Comparison of ENCODE assay signal across 20 cellular contexts in the genomic region with DNA sequence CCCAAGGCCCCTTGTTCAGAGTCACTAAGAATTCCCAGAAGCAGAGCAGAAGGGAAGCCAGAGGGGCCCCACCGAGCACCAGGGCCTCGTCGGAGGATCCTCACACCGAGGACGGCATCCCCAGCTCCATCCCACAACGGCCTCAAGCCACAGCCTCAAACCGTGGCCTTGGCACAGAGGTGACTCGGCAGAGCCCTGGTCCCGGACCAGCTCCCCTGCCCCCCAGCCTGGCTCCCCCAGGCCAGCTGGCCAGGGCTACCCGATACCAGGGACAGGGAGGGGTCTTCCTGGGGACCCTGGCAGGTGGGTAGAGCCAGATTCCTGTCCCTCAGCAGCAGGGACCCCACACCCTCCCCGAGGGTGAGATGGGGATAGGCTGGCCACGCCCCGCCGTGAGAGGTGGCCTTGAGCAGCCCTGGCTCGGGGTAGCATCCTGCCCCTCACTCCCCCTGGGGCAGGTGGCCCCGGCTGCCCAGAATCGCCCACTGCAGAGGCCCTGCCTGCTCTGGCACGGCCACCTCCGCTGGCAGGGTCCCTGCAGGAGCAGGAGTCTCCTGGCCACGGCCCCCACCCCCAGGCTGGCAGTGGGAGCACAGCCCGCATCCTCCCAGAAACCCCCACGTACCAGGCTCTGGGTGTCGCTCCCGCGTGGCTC. TPM values are rescaled to one million over a fixed set of nuclear protein-coding genes. Genes with fewer than 3 reads are reported as not detected.
DNase-seq lines count a peak whose midpoint lies in the region; ATAC-seq and TF ChIP-seq lines count a peak whose summit lies in the region.
"Had no signal": no experiment of that assay in that cellular context is flagged by ENCODE, and none has a peak within 500 bp of the region (broad histone marks: within the 10 kb centered on the region; RNA-seq: fewer than 3 reads in every experiment).

No MANE protein-coding gene starts in this region.

- ATAC-seq in heart right ventricle (peak in 5 of 8 donors; percentile 6 to 19 (median 16)), left ventricle myocardium superior (no peak), psoas muscle (no peak), mucosa of descending colon (no peak)
- ATAC-seq: activated naive CD8-positive, alpha-beta T cell treated with anti-CD3 and anti-CD28 coated beads, Interleukin-2, amount 50 U/mL, for 24 hours had no signal

- intact Hi-C loops in heart right ventricle (cut with DNase I) = no loop called here
- intact Hi-C loops in cardiac septum (cut with DNase I) = no loop called here
- intact Hi-C loops in left ventricle myocardium superior (cut with micrococcal nuclease) = no loop called here
- intact Hi-C loops in psoas muscle (cut with DNase I) = no loop called here
- intact Hi-C loops in vagina (cut with DNase I) = no loop called here
- intact Hi-C loops in mucosa of descending colon (cut with DNase I, micrococcal nuclease) = no loop called here

- peak overlapping the region; percentile 18 to 91 (median 74) for H3K27ac ChIP-seq in heart right ventricle
- H3K27ac ChIP-seq in psoas muscle = peak overlapping the region; percentile 16
- no peak overlapping the region for H3K27ac ChIP-seq in vagina

- H3K9me3 ChIP-seq in heart right ventricle = no peaks in the 10 kb centered on the region
- H3K9me3 ChIP-seq in psoas muscle = no peaks in the 10 kb centered on the region
- H3K9me3 ChIP-seq in vagina = no peaks in the 10 kb centered on the region
- no peaks in the 10 kb centered on the region for H3K9me3 ChIP-seq in mucosa of descending colon

- H3K4me1 ChIP-seq in heart right ventricle = peaks cover 0 to 20% (median 11%) of the 10 kb centered on the region in 9 donors
- no peaks in the 10 kb centered on the region for H3K4me1 ChIP-seq in psoas muscle
- peaks cover 7% of the 10 kb centered on the region for H3K4me1 ChIP-seq in vagina
- H3K4me1 ChIP-seq in mucosa of descending colon (ENCODE audit: low read depth) = no peaks in the 10 kb centered on the region

- H3K4me3 ChIP-seq in heart right ventricle = peak overlapping the region in 9 of 10 donors; percentile 30 to 61 (median 53)
- peak overlapping the region; percentile 52 for H3K4me3 ChIP-seq in psoas muscle
- H3K4me3 ChIP-seq in vagina = peak overlapping the region; percentile 3 to 21
- H3K4me3 ChIP-seq in mucosa of descending colon = no peak overlapping the region

- H3K36me3 ChIP-seq in heart right ventricle (no peaks in the 10 kb centered on the region), psoas muscle (ENCODE audit: insufficient read depth in 1 of 2, low read depth in 1 of 2) (no peaks in the 10 kb centered on the region), vagina (no peaks in the 10 kb centered on the region), mucosa of descending colon (ENCODE audit: low read depth) (no peaks in the 10 kb centered on the region)

- WGBS in heart right ventricle, 2 donors = 62 to 66% methylated on average over 21 to 25 of the region's 25 CpGs
- 67 to 70% (median 68%) methylated on average over 20 to 25 of the region's 25 CpGs for WGBS in psoas muscle, 3 donors

- DNase-seq in heart right ventricle (no peak), cardiac septum (ENCODE audit: low spot score) (no peak), left ventricle myocardium superior (peak; percentile 26), psoas muscle (peak in 1 of 2 donors; percentile 12), vagina (ENCODE audit: extremely low spot score in 2 of 2) (no peak), mucosa of descending colon (no peak), cortex of kidney (lab: John Stamatoyannopoulos, UW) (no peak), inferior parietal cortex (ENCODE audit: extremely low spot score) (no peak)
- DNase-seq: activated CD4-positive, alpha-beta T cell treated with anti-CD3 and anti-CD28 coated beads for 1 hour; activated naive CD8-positive, alpha-beta T cell treated with anti-CD3 and anti-CD28 coated beads, Interleukin-2, amount 50 U/mL, for 24 hours; CD4-positive, alpha-beta T cell; islet precursor cell; Karpas-422; NCI-H2081; NCI-H510A; stimulated activated naive CD4-positive, alpha-beta T cell treated with Interleukin-2 at 50 U/mL for 16 hours had no signal

- H3K27me3 ChIP-seq in heart right ventricle (peaks cover 0 to 15% (median 1%) of the 10 kb centered on the region in 7 donors), psoas muscle (ENCODE audit: insufficient read depth in 3 of 3, low read length in 2 of 3) (peaks cover 0 to 12% (median 4%) of the 10 kb centered on the region in 3 donors), vagina (no peaks in the 10 kb centered on the region)

- no peak for TF ChIP-seq POLR2A in vagina (IDR thresholded peaks at IDR 0.05)

- TF ChIP-seq CTCF in heart right ventricle (IDR thresholded peaks at IDR 0.05) = no peak
- no peak for TF ChIP-seq CTCF in psoas muscle (IDR thresholded peaks at IDR 0.05)
- TF ChIP-seq CTCF in vagina (IDR thresholded peaks at IDR 0.05) = no peak
- TF ChIP-seq CTCF in mucosa of descending colon (IDR thresholded peaks at IDR 0.05) = no peak

RNA-seq across cellular contexts. Expression of a gene that starts 5.6 kb away (rescaled TPM):
- not detected for total RNA-seq in heart right ventricle
- polyA plus RNA-seq in heart right ventricle = not detected
- not detected for total RNA-seq in cardiac septum
- total RNA-seq in left ventricle myocardium superior = 0.20 TPM
- not detected for total RNA-seq in psoas muscle
- polyA plus RNA-seq in psoas muscle = not detected
- total RNA-seq in vagina = not detected
- not detected for total RNA-seq in mucosa of descending colon
- total RNA-seq: activated T-helper 1 cell treated with anti-CD3 and anti-CD28 coated beads, Interleukin-12 subunit alpha, Interleukin-12 subunit beta, Interleukin-2, Interleukin-4 antibody, amounts not matched to agents 30 ng/mL and 10 ng/mL and 1 ng/mL, durations not matched to agents 14 hours and 24 hours and 36 hours; bronchial epithelial cell; CD4-positive, alpha-beta T cell; H4; sciatic nerve had no signal

RNA-seq across cellular contexts. Expression of a gene that starts 6.3 kb away (rescaled TPM):
- total RNA-seq in heart right ventricle = 1 to 10 TPM; 3.5 to 8.5 (median 6.2) TPM
- polyA plus RNA-seq in heart right ventricle = 1 to 10 TPM; 1.5 to 6.5 TPM
- total RNA-seq in cardiac septum = 9.3 TPM
- 14.5 TPM for total RNA-seq in left ventricle myocardium superior
- total RNA-seq in psoas muscle = 1 to 10 TPM; 1.0 to 1.8 (median 1.4) TPM
- polyA plus RNA-seq in psoas muscle = under 1 TPM; 0.21 to 0.53 (median 0.47) TPM
- 6.4 TPM for total RNA-seq in vagina
- total RNA-seq in mucosa of descending colon = 10 to 100 TPM in 2 of 3 donors, 1 to 10 TPM in 1; 9.9 to 23.8 (median 15.6) TPM

Comparison
In these comparisons a context has a peak if more than half of its experiments do, and no peak if none do; other contexts are left out.
1. ATAC-seq: peak in heart right ventricle (5 of 8); none in left ventricle myocardium superior (single experiment), psoas muscle (0 of 4) and mucosa of descending colon (single experiment).